In the genomic region with DNA sequence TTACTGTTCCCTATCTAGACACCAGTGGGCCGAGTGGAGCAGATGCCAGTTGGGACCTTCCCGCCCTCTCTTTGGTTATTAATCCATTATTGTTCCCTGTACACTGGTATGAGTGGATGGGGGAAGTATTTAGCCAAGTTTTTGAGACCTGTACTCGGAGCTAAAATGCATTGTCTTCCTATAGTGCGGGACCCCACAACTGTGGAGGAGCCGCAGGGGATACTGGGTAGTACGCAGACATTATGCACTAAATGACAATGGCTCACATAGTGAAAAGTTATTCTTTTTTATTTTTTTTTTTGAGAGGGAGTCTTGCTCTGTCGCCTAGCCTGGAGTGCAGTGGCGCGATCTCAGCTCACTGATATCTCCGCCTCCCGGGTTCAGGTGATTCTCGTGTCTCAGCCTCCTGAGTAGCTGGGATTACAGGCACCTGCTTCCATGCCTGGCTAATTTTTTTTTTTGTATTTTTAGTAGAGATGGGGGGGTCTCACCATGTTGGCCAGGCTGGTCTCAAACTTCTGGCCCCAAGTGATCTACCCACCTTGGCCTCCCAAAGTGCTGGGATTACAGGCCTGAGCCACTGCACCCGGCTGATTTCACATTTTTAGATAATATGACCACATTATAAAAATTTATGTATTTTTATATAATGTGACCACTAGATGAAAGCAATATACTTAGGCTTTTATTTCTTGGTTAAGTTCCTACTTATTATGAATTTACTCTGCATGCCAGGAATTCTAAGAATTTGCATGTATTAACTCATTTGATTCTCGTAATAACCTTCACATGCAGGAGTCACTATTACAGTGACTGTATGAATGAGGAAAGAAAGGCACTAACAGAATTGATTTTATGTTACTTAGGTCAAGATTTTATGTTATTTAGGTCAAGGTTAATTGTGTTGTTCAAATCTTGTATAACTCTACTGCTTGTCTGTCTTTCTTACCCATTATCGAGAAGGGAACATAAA, we compare ENCODE assay signal across 1 cellular context.
A peak's percentile ranks its signal among the peaks of the same experiment; 100 is the strongest.
TF ChIP-seq lines count a peak whose summit lies in the region.

No MANE protein-coding gene starts in this region.

TF ChIP-seq in K562, 482 proteins besides CTCF, POLR2A, EP300 and RAD21 (continued from another document):
- TF ChIP-seq, protein P1, sequence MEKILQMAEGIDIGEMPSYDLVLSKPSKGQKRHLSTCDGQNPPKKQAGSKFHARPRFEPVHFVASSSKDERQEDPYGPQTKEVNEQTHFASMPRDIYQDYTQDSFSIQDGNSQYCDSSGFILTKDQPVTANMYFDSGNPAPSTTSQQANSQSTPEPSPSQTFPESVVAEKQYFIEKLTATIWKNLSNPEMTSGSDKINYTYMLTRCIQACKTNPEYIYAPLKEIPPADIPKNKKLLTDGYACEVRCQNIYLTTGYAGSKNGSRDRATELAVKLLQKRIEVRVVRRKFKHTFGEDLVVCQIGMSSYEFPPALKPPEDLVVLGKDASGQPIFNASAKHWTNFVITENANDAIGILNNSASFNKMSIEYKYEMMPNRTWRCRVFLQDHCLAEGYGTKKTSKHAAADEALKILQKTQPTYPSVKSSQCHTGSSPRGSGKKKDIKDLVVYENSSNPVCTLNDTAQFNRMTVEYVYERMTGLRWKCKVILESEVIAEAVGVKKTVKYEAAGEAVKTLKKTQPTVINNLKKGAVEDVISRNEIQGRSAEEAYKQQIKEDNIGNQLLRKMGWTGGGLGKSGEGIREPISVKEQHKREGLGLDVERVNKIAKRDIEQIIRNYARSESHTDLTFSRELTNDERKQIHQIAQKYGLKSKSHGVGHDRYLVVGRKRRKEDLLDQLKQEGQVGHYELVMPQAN (IDR thresholded peaks at IDR 0.05; ENCODE audit: borderline replicate concordance), result peak; percentile 45; the same call in 1 of the 2 replicates
